ENCODE assay signal across 8 cellular contexts in the genomic region with DNA sequence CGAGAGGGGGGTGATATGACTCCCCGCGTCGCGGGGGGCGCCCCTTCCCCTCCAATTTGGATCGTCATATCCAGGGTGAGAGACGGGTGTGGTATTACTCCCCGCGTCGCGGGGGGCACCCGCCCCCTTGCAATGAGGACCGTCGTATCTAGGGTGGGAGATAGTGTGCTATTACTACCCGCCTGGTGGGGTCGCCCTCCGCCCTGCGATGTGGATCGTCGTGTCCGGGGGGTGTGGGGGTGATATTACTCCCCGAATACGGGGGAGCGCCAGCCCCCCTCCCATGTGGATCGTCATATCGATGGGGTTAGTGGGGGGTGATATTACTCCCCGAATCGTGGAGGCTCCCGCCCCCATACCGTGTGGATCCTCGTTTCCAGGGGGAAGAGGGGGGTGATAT. TPM values are rescaled to one million over a fixed set of nuclear protein-coding genes. Genes with fewer than 3 reads are reported as not detected.
DNase-seq lines count a peak whose midpoint lies in the region; ATAC-seq, FAIRE-seq and TF ChIP-seq lines count a peak whose summit lies in the region.

No MANE protein-coding gene starts in this region.

- peak; percentile 45 for TF ChIP-seq CTCF in GM13977 (IDR thresholded peaks at IDR 0.05; ENCODE audit: extremely low read depth, insufficient read depth, missing control alignments)

- no peak for FAIRE-seq in frontal cortex (lab: Jason Lieb, UNC)

- ATAC-seq in GM19397 (IDR thresholded peaks at IDR 0.05; ENCODE audit: unreplicated experiment) = no peak
- ATAC-seq in HG03457 (IDR thresholded peaks at IDR 0.05; ENCODE audit: unreplicated experiment) = no peak

- DNase-seq in GM13977 (ENCODE audit: low spot score) (no peak), activated T-cell treated with anti-CD3 and anti-CD28 coated beads for 4 hours (peak; percentile 30), frontal cortex (ENCODE audit: low spot score in 2 of 2) (peak; percentile 26 to 36), SHP77 treated with DMSO at 0.1 percent for 48 hours (lab: John Stamatoyannopoulos, UW) (no peak), HK-2 (ENCODE audit: unreplicated experiment) (no peak)
- DNase-seq in stimulated activated CD4-positive, alpha-beta T cell treated with anti-CD3 and anti-CD28 coated beads, Interleukin-2, amount 100 ng/mL, for 24 hours = peak; percentile 37 to 39

- in situ Hi-C loops in GM13977 (cut with MboI; ENCODE audit: low pct_unique_long_range_greater_than_20kb, low sequenced_read_pairs, unreplicated experiment) = no loop called here

RNA-seq across cellular contexts. Expression of a gene that starts 29.2 kb away (rescaled TPM):
- total RNA-seq in frontal cortex = 17.1 TPM

Comparison
In these comparisons a context has a peak if more than half of its experiments do, and no peak if none do; other contexts are left out.
1. DNase-seq: peak in activated T-cell treated with anti-CD3 and anti-CD28 coated beads for 4 hours (single experiment), frontal cortex (2 of 2) and stimulated activated CD4-positive, alpha-beta T cell treated with anti-CD3 and anti-CD28 coated beads, Interleukin-2, amount 100 ng/mL, for 24 hours (2 of 2); none in GM13977 (single experiment), SHP77 treated with DMSO at 0.1 percent for 48 hours (single experiment) and HK-2 (single experiment).